ENCODE assay signal across 21 cellular contexts in genomic region chr1:188281927-188282326, GRCh38.
DNase-seq lines count a peak whose midpoint lies in the region; TF ChIP-seq lines count a peak whose summit lies in the region.
"Had no signal": no experiment of that assay in that cellular context is flagged by ENCODE, and none has a peak within 500 bp of the region (broad histone marks: within the 10 kb centered on the region; RNA-seq: fewer than 3 reads in every experiment).

No MANE protein-coding gene starts in this region.

- H3K9me3 ChIP-seq in adipocyte (ENCODE audit: control insufficient read depth, low read length) (no peaks in the 10 kb centered on the region), mammary epithelial cell (replicated peaks; ENCODE audit: insufficient read depth, low read length) (no peaks in the 10 kb centered on the region), colonic mucosa (no peaks in the 10 kb centered on the region)
- H3K9me3 ChIP-seq: Caco-2 had no signal

- intact Hi-C loops in mammary epithelial cell (cut with micrococcal nuclease) = no loop called here
- intact Hi-C loops in colonic mucosa (cut with DNase I) = no loop called here

- no peaks in the 10 kb centered on the region for H3K36me3 ChIP-seq in adipocyte (ENCODE audit: control insufficient read depth, insufficient read depth, low read length, severe bottlenecking)
- H3K36me3 ChIP-seq in mammary epithelial cell (ENCODE audit: insufficient read depth, low read length) = no peaks in the 10 kb centered on the region
- no peaks in the 10 kb centered on the region for H3K36me3 ChIP-seq in colonic mucosa

- no peak overlapping the region for H3K4me2 ChIP-seq in mammary epithelial cell (ENCODE audit: insufficient read depth, low read depth, low read length)

- in situ Hi-C loops in mammary epithelial cell (cut with MboI; ENCODE audit: low sequenced_read_pairs in 2 of 2) = no loop called here

- DNase-seq in EL (peak; percentile 28), adipocyte (ENCODE audit: low read depth) (peak; percentile 72), choroid plexus epithelial cell (ENCODE audit: low read depth) (peak; percentile 30), non-pigmented ciliary epithelial cell (ENCODE audit: low read depth) (peak; percentile 8), AG08395 (ENCODE audit: low spot score) (no peak), mammary epithelial cell (no peak), colonic mucosa (no peak)
- DNase-seq in effector CD4-positive, alpha-beta T cell = no peak
- DNase-seq: Caco-2; CD8-positive, alpha-beta T cell; DMS 273 treated with DMSO at 0.1 percent for 48 hours; DMS79; GF-D8; Karpas-422; NCI-H1105 treated with DMSO at 0.1 percent for 48 hours; NCI-H146; NCI-H2029; NCI-H446; NCI-H524 treated with DMSO at 0.1 percent for 48 hours; NCI-H774 had no signal

- H3K79me2 ChIP-seq in mammary epithelial cell (ENCODE audit: insufficient read depth, low read length) = no peaks in the 10 kb centered on the region

- H3K9ac ChIP-seq in adipocyte (ENCODE audit: low read length) (no peak overlapping the region), mammary epithelial cell (ENCODE audit: insufficient read depth, low read length) (no peak overlapping the region), colonic mucosa (ENCODE audit: low read depth in 2 of 2, low read length in 2 of 2) (no peak overlapping the region)

- no peak overlapping the region for H2AFZ ChIP-seq in mammary epithelial cell (ENCODE audit: low read depth, low read length)

- H3K4me1 ChIP-seq in adipocyte (ENCODE audit: control insufficient read depth, insufficient read depth, low read length) (no peaks in the 10 kb centered on the region), mammary epithelial cell (ENCODE audit: insufficient read depth, low read length) (no peaks in the 10 kb centered on the region), colonic mucosa (no peaks in the 10 kb centered on the region)
- H3K4me1 ChIP-seq: Caco-2 had no signal

- CTCF ChIA-PET in mammary epithelial cell (lab: Charles Lee; ENCODE audit: low non-redundant PET) = no interaction called here

- H3K27ac ChIP-seq in mammary epithelial cell (ENCODE audit: insufficient read depth, low read depth, low read length) = no peak overlapping the region
- H3K27ac ChIP-seq in colonic mucosa = no peak overlapping the region
- H3K27ac ChIP-seq: C4-2B had no signal

- dilution Hi-C loops in mammary epithelial cell (cut with HindIII; ENCODE audit: low sequenced_read_pairs) = no loop called here

- no peak overlapping the region for H3K4me3 ChIP-seq in adipocyte (ENCODE audit: low read length)
- H3K4me3 ChIP-seq in choroid plexus epithelial cell (ENCODE audit: low read depth, low read length) = no peak overlapping the region
- H3K4me3 ChIP-seq in mammary epithelial cell (replicated peaks in 1 of 3; ENCODE audit: insufficient read depth in 1 of 3, low read depth in 2 of 3, low read length in 3 of 3) = no peak overlapping the region
- no peak overlapping the region for H3K4me3 ChIP-seq in colonic mucosa

- 53% methylated on average over 3 of the region's 3 CpGs for WGBS in mammary epithelial cell (ENCODE audit: low coverage, missing lambda C conversion rate)

- no peaks in the 10 kb centered on the region for H3K27me3 ChIP-seq in adipocyte (replicated peaks; ENCODE audit: control insufficient read depth, insufficient read depth, low read length)
- no peaks in the 10 kb centered on the region for H3K27me3 ChIP-seq in mammary epithelial cell (ENCODE audit: insufficient read depth, low read length)
- no peaks in the 10 kb centered on the region for H3K27me3 ChIP-seq in colonic mucosa

- no peaks in the 10 kb centered on the region for H4K20me1 ChIP-seq in mammary epithelial cell (ENCODE audit: insufficient read depth, low read length)

- BruUV-seq in mammary epithelial cell (replicated peaks; lab: Mats Ljungman, UMichigan) = no TSS peak

- TF ChIP-seq CTCF in choroid plexus epithelial cell (conservative IDR thresholded peaks at IDR 0.05; ENCODE audit: low read depth, low read length) (no peak), mammary epithelial cell (conservative IDR thresholded peaks at IDR 0.05 in 1 of 2, IDR thresholded peaks at IDR 0.05 in 1 of 2; ENCODE audit: extremely low read depth in 1 of 2, insufficient read depth in 1 of 2, low read depth in 1 of 2, low read length in 2 of 2) (no peak), colonic mucosa (IDR thresholded peaks at IDR 0.05) (no peak)

Comparison
In these comparisons a context has a peak if more than half of its experiments do, and no peak if none do; other contexts are left out.
1. DNase-seq: peak in EL (single experiment), adipocyte (single experiment), choroid plexus epithelial cell (single experiment) and non-pigmented ciliary epithelial cell (single experiment); none in effector CD4-positive, alpha-beta T cell (single experiment), AG08395 (single experiment), mammary epithelial cell (single experiment) and colonic mucosa (single experiment).